ENCODE assay signal across 14 cellular contexts in the genomic region with DNA sequence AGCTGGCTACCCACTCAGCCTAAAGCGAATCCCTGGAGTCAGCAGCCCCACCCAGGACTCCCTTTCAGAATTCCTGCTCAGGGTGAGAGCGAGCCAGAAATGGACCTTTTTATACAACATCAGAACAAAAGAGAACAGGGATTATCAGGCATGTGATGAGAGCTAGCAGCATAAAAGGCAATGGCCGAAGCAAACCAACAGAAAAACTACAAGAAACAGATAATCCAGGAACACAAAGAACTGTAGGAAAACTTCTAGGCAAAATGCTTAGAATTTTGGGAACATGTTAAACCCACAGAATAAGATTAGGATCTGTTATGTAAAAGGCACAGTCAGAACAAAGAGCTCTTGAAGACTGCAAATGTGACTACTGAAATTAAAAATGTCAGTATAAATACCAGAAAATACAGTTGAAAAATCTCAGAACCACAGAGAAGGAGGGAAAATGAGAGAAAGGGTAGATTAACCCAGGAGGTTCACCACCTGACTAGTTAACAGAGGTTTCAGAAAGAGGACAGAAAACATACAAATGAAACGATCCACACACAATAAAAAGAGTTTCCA. TPM values are rescaled to one million over a fixed set of nuclear protein-coding genes. Genes with fewer than 3 reads are reported as not detected.
DNase-seq lines count a peak whose midpoint lies in the region; ATAC-seq and TF ChIP-seq lines count a peak whose summit lies in the region.
"Had no signal": no experiment of that assay in that cellular context is flagged by ENCODE, and none has a peak within 500 bp of the region (broad histone marks: within the 10 kb centered on the region; RNA-seq: fewer than 3 reads in every experiment).

No MANE protein-coding gene starts in this region.

- 28 to 33% methylated on average over 4 of the region's 4 CpGs for WGBS in tibial nerve, 2 donors

- H3K27ac ChIP-seq in RWPE1 (peak overlapping the region; percentile 75), caudate nucleus (ENCODE audit: low read depth, low read length) (peak overlapping the region; percentile 74), tibial nerve (peak overlapping the region; percentile 7 to 90 (median 58)), A673 (ENCODE audit: low read depth, low read length, poor library complexity, severe bottlenecking) (no peak overlapping the region), PC-9 (no peak overlapping the region), substantia nigra (ENCODE audit: low read depth, low read length, poor library complexity, severe bottlenecking) (no peak overlapping the region)

- H3K36me3 ChIP-seq in tibial nerve, result no peaks in the 10 kb centered on the region
- H3K36me3 ChIP-seq in A673 (ENCODE audit: insufficient read depth, low read length, poor library complexity, severe bottlenecking), result no peaks in the 10 kb centered on the region
- H3K36me3 ChIP-seq in PC-9 (ENCODE audit: low read depth), result no peaks in the 10 kb centered on the region

- H3K79me2 ChIP-seq in PC-9 (ENCODE audit: low read depth), result peaks cover 88% of the 10 kb centered on the region

- peaks cover 92% of the 10 kb centered on the region for H3K4me1 Mint-ChIP-seq in activated naive CD8-positive, alpha-beta T cell (ENCODE audit: low read depth)
- peaks cover 86% of the 10 kb centered on the region for H3K4me1 Mint-ChIP-seq in activated naive CD8-positive, alpha-beta T cell treated with anti-CD3 and anti-CD28 coated beads, Interleukin-2, amount 50 U/mL, for 24 hours

- no peak overlapping the region for H2AFZ ChIP-seq in PC-9

- peak overlapping the region; percentile 59 for H3K27ac Mint-ChIP-seq in activated naive CD8-positive, alpha-beta T cell
- no peak overlapping the region for H3K27ac Mint-ChIP-seq in activated naive CD8-positive, alpha-beta T cell treated with anti-CD3 and anti-CD28 coated beads, Interleukin-2, amount 50 U/mL, for 24 hours

- TF ChIP-seq EP300 in tibial nerve (IDR thresholded peaks at IDR 0.05), result no peak

- H3K27me3 ChIP-seq in tibial nerve (no peaks in the 10 kb centered on the region), A673 (replicated peaks; ENCODE audit: insufficient read depth, low read depth, low read length, poor library complexity) (no peaks in the 10 kb centered on the region), PC-9 (ENCODE audit: insufficient read depth, low read depth) (no peaks in the 10 kb centered on the region)

- no peaks in the 10 kb centered on the region for H3K9me3 Mint-ChIP-seq in activated naive CD8-positive, alpha-beta T cell (ENCODE audit: low read depth)
- H3K9me3 Mint-ChIP-seq in activated naive CD8-positive, alpha-beta T cell treated with anti-CD3 and anti-CD28 coated beads, Interleukin-2, amount 50 U/mL, for 24 hours, result no peaks in the 10 kb centered on the region

- H3K4me1 ChIP-seq in tibial nerve, result peaks cover 0 to 99% (median 68%) of the 10 kb centered on the region in 4 donors
- peaks cover 12% of the 10 kb centered on the region for H3K4me1 ChIP-seq in A673 (ENCODE audit: insufficient read depth, low read length, poor library complexity, severe bottlenecking)
- peaks cover 73% of the 10 kb centered on the region for H3K4me1 ChIP-seq in PC-9 (replicated peaks; ENCODE audit: insufficient read depth)

- intact Hi-C loops in A673 (cut with micrococcal nuclease; ENCODE audit: unreplicated experiment) (no loop called here), PC-9 (cut with micrococcal nuclease; ENCODE audit: unreplicated experiment) (no loop called here)

- CTCF ChIA-PET in RWPE1 (lab: Yijun Ruan, JAX) (no interaction called here), A673 (lab: Charles Lee) (no interaction called here), PC-9 (lab: Charles Lee) (interaction anchor here (0.5 to 1.2 kb wide), 8 partner anchors 8 to 330 kb away, joined by 3 to 8 read pairs (median 5); no protein-coding TSS in a partner anchor)

- H4K20me1 ChIP-seq in PC-9 (ENCODE audit: insufficient read depth), result no peaks in the 10 kb centered on the region

- no peak for TF ChIP-seq POLR2A in tibial nerve (IDR thresholded peaks at IDR 0.05)

- no peak overlapping the region for H3K4me3 ChIP-seq in tibial nerve
- H3K4me3 ChIP-seq in A673 (ENCODE audit: low read depth, low read length, poor library complexity, severe bottlenecking), result no peak overlapping the region
- no peak overlapping the region for H3K4me3 ChIP-seq in PC-9

- peaks cover 66% of the 10 kb centered on the region for H3F3A ChIP-seq in PC-9 (ENCODE audit: insufficient read depth, low read depth)

- no peak overlapping the region for H3K4me2 ChIP-seq in PC-9

- POLR2A ChIA-PET in RWPE1 (lab: Yijun Ruan, JAX; ENCODE audit: low non-redundant PET) (no interaction called here), A673 (lab: Charles Lee; ENCODE audit: low non-redundant PET) (no interaction called here), PC-9 (lab: Charles Lee; ENCODE audit: unreplicated experiment) (interaction anchor here (0.6 to 0.7 kb wide), 2 partner anchors 10 to 18 kb away, joined by 4 read pairs; no protein-coding TSS in a partner anchor)

- no peak overlapping the region for H3K4me3 Mint-ChIP-seq in activated naive CD8-positive, alpha-beta T cell
- no peak overlapping the region for H3K4me3 Mint-ChIP-seq in activated naive CD8-positive, alpha-beta T cell treated with anti-CD3 and anti-CD28 coated beads, Interleukin-2, amount 50 U/mL, for 24 hours

- H3K9me3 ChIP-seq in tibial nerve (no peaks in the 10 kb centered on the region), A673 (ENCODE audit: low read depth, low read length, poor library complexity, severe bottlenecking) (no peaks in the 10 kb centered on the region), PC-9 (ENCODE audit: insufficient read depth, low read depth) (no peaks in the 10 kb centered on the region)

- H3K27me3 Mint-ChIP-seq in activated naive CD8-positive, alpha-beta T cell, result no peaks in the 10 kb centered on the region
- no peaks in the 10 kb centered on the region for H3K27me3 Mint-ChIP-seq in activated naive CD8-positive, alpha-beta T cell treated with anti-CD3 and anti-CD28 coated beads, Interleukin-2, amount 50 U/mL, for 24 hours

- no peak for ATAC-seq in activated naive CD8-positive, alpha-beta T cell treated with anti-CD3 and anti-CD28 coated beads, Interleukin-2, amount 50 U/mL, for 24 hours
- ATAC-seq: PC-3, Right ventricle myocardium inferior had no signal

- BruUV-seq in A673 (replicated peaks; lab: Mats Ljungman, UMichigan) (no TSS peak), PC-9 (replicated peaks; lab: Mats Ljungman, UMichigan) (no TSS peak)

- DNase-seq in activated naive CD8-positive, alpha-beta T cell treated with anti-CD3 and anti-CD28 coated beads, Interleukin-2, amount 50 U/mL, for 24 hours, result no peak
- no peak for DNase-seq in RWPE1 (ENCODE audit: low spot score)
- DNase-seq in caudate nucleus (lab: John Stamatoyannopoulos, UW), result peak in 1 of 61 donors; percentile 27
- DNase-seq in tibial nerve (ENCODE audit: low spot score in 2 of 2), result no peak
- no peak for DNase-seq in A673 (ENCODE audit: low spot score)
- no peak for DNase-seq in PC-9
- no peak for DNase-seq in substantia nigra (lab: John Stamatoyannopoulos, UW)
- DNase-seq: MM.1S, NCI-H1105, NCI-H1694 treated with DMSO at 0.1 percent for 48 hours, NCI-H446, PC-3 had no signal

- H3K36me3 Mint-ChIP-seq in activated naive CD8-positive, alpha-beta T cell, result peaks cover 1% of the 10 kb centered on the region
- no peaks in the 10 kb centered on the region for H3K36me3 Mint-ChIP-seq in activated naive CD8-positive, alpha-beta T cell treated with anti-CD3 and anti-CD28 coated beads, Interleukin-2, amount 50 U/mL, for 24 hours (ENCODE audit: low read depth)

- no peaks in the 10 kb centered on the region for H3K9me2 ChIP-seq in PC-9 (ENCODE audit: insufficient read depth)

- no peak for TF ChIP-seq CTCF in RWPE1 (conservative IDR thresholded peaks at IDR 0.05; ENCODE audit: low read depth)
- no peak for TF ChIP-seq CTCF in tibial nerve (IDR thresholded peaks at IDR 0.05)
- TF ChIP-seq CTCF in A673 (conservative IDR thresholded peaks at IDR 0.05; ENCODE audit: low read depth, low read length), result no peak
- no peak for TF ChIP-seq CTCF in PC-9 (conservative IDR thresholded peaks at IDR 0.05)

RNA-seq across cellular contexts. Expression of gene ITGA6, which starts 31.3 kb away (rescaled TPM):
- 100 to 1,000 TPM; 254 to 586 (median 471) TPM for total RNA-seq in tibial nerve
- total RNA-seq in A673 (2021), result 7.7 and 10.7 TPM in 2 replicates
- total RNA-seq in PC-9 (2021), result 180 and 213 TPM in 2 replicates

Comparison
In these comparisons a context has a peak if more than half of its experiments do, and no peak if none do; other contexts are left out.
1. H3K27ac ChIP-seq: peak in RWPE1 (single experiment), caudate nucleus (single experiment) and tibial nerve (4 of 4); none in A673 (single experiment), PC-9 (single experiment) and substantia nigra (single experiment).
2. RNA of gene ITGA6, which starts 31.3 kb away (total RNA-seq): 254 to 586 TPM in tibial nerve and 180 to 213 TPM in PC-9; 7.7 to 10.7 TPM in A673; every median in the first group is over 10 times any median in the second.